In the genomic region with DNA sequence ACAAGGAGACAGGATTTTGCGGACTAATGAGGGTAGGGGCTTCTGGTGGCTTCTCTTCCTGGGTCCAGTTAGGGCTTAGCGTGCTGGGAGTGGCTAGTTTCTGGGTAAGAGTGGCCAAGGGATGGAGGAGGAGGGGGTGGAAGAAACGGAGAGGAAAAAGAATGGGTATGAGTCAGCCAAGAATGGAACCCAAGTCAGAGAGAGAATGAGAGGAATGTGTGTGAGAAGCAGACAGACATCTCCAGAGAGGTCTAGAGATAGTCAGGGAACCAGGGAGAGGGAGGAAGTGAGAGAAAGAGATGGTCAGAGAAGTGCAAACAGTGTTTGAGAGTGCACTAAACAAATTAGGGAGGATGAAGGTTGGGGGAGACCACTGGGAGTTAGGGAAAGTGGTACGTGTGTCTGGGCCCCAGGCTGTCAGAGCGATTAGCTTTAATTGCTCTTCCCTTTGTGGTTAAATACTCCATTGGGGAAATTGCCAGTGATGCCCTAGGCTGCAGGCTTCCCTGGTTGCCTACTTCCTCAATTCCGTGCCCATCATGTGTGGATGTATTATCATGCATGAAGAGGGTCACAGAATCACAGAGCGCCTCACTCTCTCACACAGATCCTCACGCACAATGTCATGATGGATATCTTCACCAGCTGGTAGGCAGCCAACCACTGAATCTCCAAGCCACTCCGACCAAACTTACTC, we compare ENCODE assay signal across 8 cellular contexts. TPM values are rescaled to one million over a fixed set of nuclear protein-coding genes. Genes with fewer than 3 reads are reported as not detected.
DNase-seq lines count a peak whose midpoint lies in the region; ATAC-seq and TF ChIP-seq lines count a peak whose summit lies in the region.

No MANE protein-coding gene starts in this region.

- H3K4me3 Mint-ChIP-seq in immature natural killer cell = peak overlapping the region; percentile 17 to 94 (median 75)

- peaks cover 0 to 20% of the 10 kb centered on the region in 2 donors for H3K36me3 ChIP-seq in ascending aorta

- H3K27ac ChIP-seq in ascending aorta (peak overlapping the region; percentile 94 to 98), temporal lobe (ENCODE audit: low read depth, low read length) (peak overlapping the region; percentile 94)

- TF ChIP-seq CTCF in ascending aorta (IDR thresholded peaks at IDR 0.05) = no peak

- H3K4me1 Mint-ChIP-seq in immature natural killer cell = peaks cover 34 to 46% of the 10 kb centered on the region in 2 donors

- ATAC-seq in HG03432 (IDR thresholded peaks at IDR 0.05; ENCODE audit: unreplicated experiment) = no peak

- H3K36me3 Mint-ChIP-seq in immature natural killer cell = no peaks in the 10 kb centered on the region

- intact Hi-C loops in ascending aorta (cut with DNase I) = loop anchor here (5.0 to 10.0 kb wide), 2 partner anchors 56 to 1188 kb away; partner anchors contain the start of gene DCAF8

- peak; percentile 94 for DNase-seq in GM03348 (ENCODE audit: low spot score)
- peak; percentile 66 for DNase-seq in MV-4-11 (lab: John Stamatoyannopoulos, UW)
- DNase-seq in ascending aorta (ENCODE audit: low spot score in 2 of 2) = no peak
- no peak for DNase-seq in immature natural killer cell
- DNase-seq in stimulated activated naive CD4-positive, alpha-beta T cell (lab: John Stamatoyannopoulos, UW) = no peak
- DNase-seq in activated gamma-delta T cell (lab: John Stamatoyannopoulos, UW) = no peak

- no peaks in the 10 kb centered on the region for H3K27me3 ChIP-seq in ascending aorta

- H3K4me1 ChIP-seq in ascending aorta = peaks cover 3 to 47% of the 10 kb centered on the region in 2 donors

- H3K9me3 Mint-ChIP-seq in immature natural killer cell = no peaks in the 10 kb centered on the region

- H3K9me3 ChIP-seq in ascending aorta = no peaks in the 10 kb centered on the region

- H3K27ac Mint-ChIP-seq in immature natural killer cell = peak overlapping the region; percentile 53 to 95 (median 78)

- H3K27me3 Mint-ChIP-seq in immature natural killer cell (ENCODE audit: low read depth in 3 of 3) = peaks cover 0 to 4% (median 1%) of the 10 kb centered on the region in 3 donors

- peak overlapping the region; percentile 87 to 94 for H3K4me3 ChIP-seq in ascending aorta

RNA-seq across cellular contexts. Expression of gene PEA15, which starts 1.4 kb away (rescaled TPM):
- total RNA-seq in ascending aorta (178 TPM), temporal lobe (178 TPM)
- polyA plus RNA-seq in immature natural killer cell = 10 to 100 TPM; 12.8 to 14.2 (median 13.2) TPM

RNA-seq across cellular contexts. Expression of gene CASQ1, which starts 16.2 kb away (rescaled TPM):
- total RNA-seq in ascending aorta (not detected), temporal lobe (7.6 TPM)
- not detected for polyA plus RNA-seq in immature natural killer cell

RNA-seq across cellular contexts. Expression of gene ATP1A4, which starts 55.2 kb away (rescaled TPM):
- total RNA-seq in ascending aorta = not detected
- not detected for polyA plus RNA-seq in immature natural killer cell
- under 0.01 TPM for total RNA-seq in temporal lobe

RNA-seq across cellular contexts. Expression of gene DCAF8, which starts 55.8 kb away (rescaled TPM):
- 68.9 TPM for total RNA-seq in ascending aorta
- polyA plus RNA-seq in immature natural killer cell = 10 to 100 TPM; 42.3 to 62.1 (median 58.1) TPM
- total RNA-seq in temporal lobe = 47.9 TPM

Comparison
In these comparisons a context has a peak if more than half of its experiments do, and no peak if none do; other contexts are left out.
1. DNase-seq: peak in GM03348 (single experiment) and MV-4-11 (single experiment); none in ascending aorta (0 of 2), immature natural killer cell (0 of 3), stimulated activated naive CD4-positive, alpha-beta T cell (0 of 6) and activated gamma-delta T cell (single experiment).